Comparison of ENCODE assay signal across 21 cellular contexts in the genomic region with DNA sequence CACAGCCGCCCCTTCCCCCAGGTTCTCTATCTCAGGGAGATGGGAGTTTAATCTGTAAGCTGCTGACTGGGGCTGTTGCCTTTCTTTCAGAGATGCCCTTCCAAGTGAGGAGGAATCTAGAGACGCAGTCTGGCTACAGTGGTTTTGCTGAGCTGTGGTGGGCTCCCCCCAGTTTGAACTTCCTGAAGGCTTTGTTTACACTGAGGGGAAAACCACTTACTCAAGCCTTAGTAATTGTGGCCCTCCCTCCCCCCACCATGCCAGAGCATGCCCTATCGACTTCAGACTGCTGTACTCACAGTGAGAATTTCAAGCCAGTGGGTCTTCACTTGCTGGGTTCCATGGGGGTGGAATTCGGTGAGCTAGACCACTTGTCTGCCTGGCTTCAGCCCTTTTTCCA.
DNase-seq lines count a peak whose midpoint lies in the region; ATAC-seq and TF ChIP-seq lines count a peak whose summit lies in the region.
"Had no signal": no experiment of that assay in that cellular context is flagged by ENCODE, and none has a peak within 500 bp of the region (broad histone marks: within the 10 kb centered on the region; RNA-seq: fewer than 3 reads in every experiment).

No MANE protein-coding gene starts in this region.

- no peak overlapping the region for H3K4me3 ChIP-seq in DND-41 (ENCODE audit: low read depth in 1 of 2, low read length in 2 of 2)
- H3K4me3 ChIP-seq: Peyer's patch had no signal

- 0 out of 2 replicates have a peak overlapping the region, but pooled peaks have one; percentile 28 for H3K4me2 ChIP-seq in DND-41 (ENCODE audit: insufficient read depth, low read length)

- H3K36me3 ChIP-seq in DND-41 (ENCODE audit: insufficient read depth, low read length) = no peaks in the 10 kb centered on the region
- H3K36me3 ChIP-seq: Peyer's patch had no signal

- no peak overlapping the region for H3K9ac ChIP-seq in DND-41 (ENCODE audit: low read depth, low read length)

- no peaks in the 10 kb centered on the region for H4K20me1 ChIP-seq in DND-41 (ENCODE audit: insufficient read depth, low read length)

- no peaks in the 10 kb centered on the region for H3K27me3 ChIP-seq in DND-41 (ENCODE audit: insufficient read depth, low read length, poor library complexity)
- H3K27me3 ChIP-seq: Peyer's patch had no signal

- no peaks in the 10 kb centered on the region for H3K79me2 ChIP-seq in DND-41 (ENCODE audit: insufficient read depth, low read length)

- H3K27ac ChIP-seq in DND-41 (ENCODE audit: low read length) = no peak overlapping the region; the same call in 1 of the 2 replicates
- H3K27ac ChIP-seq: HL-60, Peyer's patch had no signal

- DNase-seq in DND-41 = peak; percentile 69
- peak; percentile 4 to 9 for DNase-seq in Kasumi-1 (lab: John Stamatoyannopoulos, UW)
- DNase-seq in dermis blood vessel endothelial cell = peak; percentile 4
- DNase-seq in activated CD4-positive, CD25-positive, alpha-beta regulatory T cell treated with anti-CD3 and anti-CD28 coated beads, Interleukin-2, amount 50 U/mL, for 72 hours = no peak
- no peak for DNase-seq in COLO668 (lab: John Stamatoyannopoulos, UW; ENCODE audit: unreplicated experiment)
- no peak for DNase-seq in DMS79 (lab: John Stamatoyannopoulos, UW)
- DNase-seq: Caco-2; CD4-positive, CD25-positive, alpha-beta regulatory T cell; GF-D8; H9; HFFc6; Karpas-422; NCI-H1417; NCI-H187; NCI-H69; NK-92 treated with Interleukin-12 subunit alpha and Interleukin-12 subunit beta, amount 100 ng/mL, for 24 hours; Peyer's patch; T-helper 1 cell had no signal

- ATAC-seq in DND-41 (ENCODE audit: insufficient read depth, low read depth) = peak; percentile 97
- ATAC-seq in GM18868 (IDR thresholded peaks at IDR 0.05; ENCODE audit: unreplicated experiment) = peak; percentile 70
- ATAC-seq: SK-N-SH treated with all-trans-retinoic acid at 6 μM for 48 hours had no signal

- no peak overlapping the region for H2AFZ ChIP-seq in DND-41 (ENCODE audit: low read depth, low read length)

- no peaks in the 10 kb centered on the region for H3K9me3 ChIP-seq in DND-41 (ENCODE audit: insufficient read depth, low read length, severe bottlenecking)
- H3K9me3 ChIP-seq: Caco-2, Peyer's patch had no signal

- H3K4me1 ChIP-seq in DND-41 (ENCODE audit: insufficient read depth, low read length) = peaks cover 15% of the 10 kb centered on the region
- H3K4me1 ChIP-seq: Caco-2, Peyer's patch had no signal

- TF ChIP-seq CTCF in DND-41 (IDR thresholded peaks at IDR 0.05; ENCODE audit: borderline replicate concordance, extremely low read depth, low read length, poor library complexity, severe bottlenecking) = no peak

Comparison
In these comparisons a context has a peak if more than half of its experiments do, and no peak if none do; other contexts are left out.
1. DNase-seq: peak in DND-41 (single experiment), Kasumi-1 (2 of 2) and dermis blood vessel endothelial cell (single experiment); none in activated CD4-positive, CD25-positive, alpha-beta regulatory T cell treated with anti-CD3 and anti-CD28 coated beads, Interleukin-2, amount 50 U/mL, for 72 hours (single experiment), COLO668 (single experiment) and DMS79 (single experiment).